In genomic region chr1:32013386-32014198, GRCh38 we compare ENCODE assay signal across 1 cellular context.
TF ChIP-seq lines count a peak whose summit lies in the region.

Gene KHDRBS1 (plus strand): TSS chr1:32013868. CDS start chr1:32013996, 128 bp downstream.

TF ChIP-seq in HepG2, 621 proteins besides CTCF, POLR2A, EP300 and RAD21 (continued from another document and continues in another):
- TF ChIP-seq SP4 (CRISPR knock-in tag; IDR thresholded peaks at IDR 0.05) (peak; percentile 65; the same call in 1 of the 2 replicates), PRPF4 (IDR thresholded peaks at IDR 0.05; ENCODE audit: low read depth, low read length, poor library complexity, severe bottlenecking) (no peak), ZC3H13 (CRISPR knock-in tag; IDR thresholded peaks at IDR 0.05) (peak; percentile 88; the same call in 1 of the 2 replicates), KDM4B (CRISPR knock-in tag; IDR thresholded peaks at IDR 0.05) (no peak; the same call in 1 of the 2 replicates), ZNF383 (CRISPR knock-in tag; IDR thresholded peaks at IDR 0.05; ENCODE audit: borderline replicate concordance) (no peak), IKZF1 (IDR thresholded peaks at IDR 0.05) (no peak), ESRRA (CRISPR knock-in tag; IDR thresholded peaks at IDR 0.05; ENCODE audit: low read depth) (peak; percentile 65; the same call in 1 of the 2 replicates), ZNF678 (CRISPR knock-in tag; IDR thresholded peaks at IDR 0.05) (peak; percentile 85; the same call in 1 of the 2 replicates), SP140L (CRISPR knock-in tag; IDR thresholded peaks at IDR 0.05; ENCODE audit: borderline replicate concordance) (no peak), PBX2 (CRISPR knock-in tag; IDR thresholded peaks at IDR 0.05) (no peak), ASH2L (IDR thresholded peaks at IDR 0.05; ENCODE audit: insufficient read length, low read depth, low read length) (peak; percentile 78), SAP130 (CRISPR knock-in tag; IDR thresholded peaks at IDR 0.05; ENCODE audit: low read depth) (peak; percentile 79), ZMAT5 (CRISPR knock-in tag; IDR thresholded peaks at IDR 0.05; ENCODE audit: borderline replicate concordance, low read depth) (no peak), ZMYM4 (CRISPR knock-in tag; IDR thresholded peaks at IDR 0.05) (peak; percentile 85), HOXA9 (CRISPR knock-in tag; IDR thresholded peaks at IDR 0.05; ENCODE audit: borderline replicate concordance) (peak; percentile 21; the same call in 1 of the 2 replicates), U2AF1 (optimal IDR thresholded peaks at IDR 0.05; ENCODE audit: low read depth, low read length) (no peak), JDP2 (CRISPR knock-in tag; IDR thresholded peaks at IDR 0.05; ENCODE audit: borderline replicate concordance) (no peak; the same call in 1 of the 2 replicates), CBX5 (CRISPR knock-in tag; IDR thresholded peaks at IDR 0.05; ENCODE audit: borderline replicate concordance) (no peak; the same call in 1 of the 2 replicates), GTF2F1 (IDR thresholded peaks at IDR 0.05; ENCODE audit: low read length) (no peak), SPEN (CRISPR knock-in tag; IDR thresholded peaks at IDR 0.05; ENCODE audit: low read depth) (peak; percentile 83), GATAD1 (CRISPR knock-in tag; IDR thresholded peaks at IDR 0.05) (peak; percentile 63; the same call in 1 of the 2 replicates), ZNF501 (CRISPR knock-in tag; IDR thresholded peaks at IDR 0.05) (peak; percentile 58), ZNF414 (CRISPR knock-in tag; IDR thresholded peaks at IDR 0.05) (peak; percentile 80), GFI1 (CRISPR knock-in tag; IDR thresholded peaks at IDR 0.05; ENCODE audit: borderline replicate concordance) (peak; percentile 47; the same call in 1 of the 2 replicates), POLR2AphosphoS5 (IDR thresholded peaks at IDR 0.05; ENCODE audit: low read depth, low read length) (peak; percentile 85), FOSL2 (CRISPR knock-in tag; IDR thresholded peaks at IDR 0.05) (no peak; the same call in 1 of the 2 replicates), ZFAT (CRISPR knock-in tag; conservative IDR thresholded peaks at IDR 0.05) (no peak), UBTF (CRISPR knock-in tag; IDR thresholded peaks at IDR 0.05) (peak; percentile 57), ZNF484 (CRISPR knock-in tag; IDR thresholded peaks at IDR 0.05; ENCODE audit: borderline replicate concordance, low read depth) (no peak), NR0B2 (CRISPR knock-in tag; IDR thresholded peaks at IDR 0.05) (peak; percentile 84; the same call in 1 of the 2 replicates), ZNF713 (CRISPR knock-in tag; IDR thresholded peaks at IDR 0.05) (no peak), HNF1A (IDR thresholded peaks at IDR 0.05; ENCODE audit: low read depth) (no peak), HNF1A (CRISPR knock-in tag; IDR thresholded peaks at IDR 0.05; ENCODE audit: borderline replicate concordance) (peak; percentile 66; the same call in 1 of the 2 replicates)
- TF ChIP-seq, protein P1, sequence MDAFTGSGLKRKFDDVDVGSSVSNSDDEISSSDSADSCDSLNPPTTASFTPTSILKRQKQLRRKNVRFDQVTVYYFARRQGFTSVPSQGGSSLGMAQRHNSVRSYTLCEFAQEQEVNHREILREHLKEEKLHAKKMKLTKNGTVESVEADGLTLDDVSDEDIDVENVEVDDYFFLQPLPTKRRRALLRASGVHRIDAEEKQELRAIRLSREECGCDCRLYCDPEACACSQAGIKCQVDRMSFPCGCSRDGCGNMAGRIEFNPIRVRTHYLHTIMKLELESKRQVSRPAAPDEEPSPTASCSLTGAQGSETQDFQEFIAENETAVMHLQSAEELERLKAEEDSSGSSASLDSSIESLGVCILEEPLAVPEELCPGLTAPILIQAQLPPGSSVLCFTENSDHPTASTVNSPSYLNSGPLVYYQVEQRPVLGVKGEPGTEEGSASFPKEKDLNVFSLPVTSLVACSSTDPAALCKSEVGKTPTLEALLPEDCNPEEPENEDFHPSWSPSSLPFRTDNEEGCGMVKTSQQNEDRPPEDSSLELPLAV (CRISPR knock-in tag; conservative IDR thresholded peaks at IDR 0.05; ENCODE audit: low read depth) = no peak
- TF ChIP-seq, protein P2, sequence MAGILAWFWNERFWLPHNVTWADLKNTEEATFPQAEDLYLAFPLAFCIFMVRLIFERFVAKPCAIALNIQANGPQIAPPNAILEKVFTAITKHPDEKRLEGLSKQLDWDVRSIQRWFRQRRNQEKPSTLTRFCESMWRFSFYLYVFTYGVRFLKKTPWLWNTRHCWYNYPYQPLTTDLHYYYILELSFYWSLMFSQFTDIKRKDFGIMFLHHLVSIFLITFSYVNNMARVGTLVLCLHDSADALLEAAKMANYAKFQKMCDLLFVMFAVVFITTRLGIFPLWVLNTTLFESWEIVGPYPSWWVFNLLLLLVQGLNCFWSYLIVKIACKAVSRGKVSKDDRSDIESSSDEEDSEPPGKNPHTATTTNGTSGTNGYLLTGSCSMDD (CRISPR knock-in tag; IDR thresholded peaks at IDR 0.05) = no peak
- TF ChIP-seq, protein P3, sequence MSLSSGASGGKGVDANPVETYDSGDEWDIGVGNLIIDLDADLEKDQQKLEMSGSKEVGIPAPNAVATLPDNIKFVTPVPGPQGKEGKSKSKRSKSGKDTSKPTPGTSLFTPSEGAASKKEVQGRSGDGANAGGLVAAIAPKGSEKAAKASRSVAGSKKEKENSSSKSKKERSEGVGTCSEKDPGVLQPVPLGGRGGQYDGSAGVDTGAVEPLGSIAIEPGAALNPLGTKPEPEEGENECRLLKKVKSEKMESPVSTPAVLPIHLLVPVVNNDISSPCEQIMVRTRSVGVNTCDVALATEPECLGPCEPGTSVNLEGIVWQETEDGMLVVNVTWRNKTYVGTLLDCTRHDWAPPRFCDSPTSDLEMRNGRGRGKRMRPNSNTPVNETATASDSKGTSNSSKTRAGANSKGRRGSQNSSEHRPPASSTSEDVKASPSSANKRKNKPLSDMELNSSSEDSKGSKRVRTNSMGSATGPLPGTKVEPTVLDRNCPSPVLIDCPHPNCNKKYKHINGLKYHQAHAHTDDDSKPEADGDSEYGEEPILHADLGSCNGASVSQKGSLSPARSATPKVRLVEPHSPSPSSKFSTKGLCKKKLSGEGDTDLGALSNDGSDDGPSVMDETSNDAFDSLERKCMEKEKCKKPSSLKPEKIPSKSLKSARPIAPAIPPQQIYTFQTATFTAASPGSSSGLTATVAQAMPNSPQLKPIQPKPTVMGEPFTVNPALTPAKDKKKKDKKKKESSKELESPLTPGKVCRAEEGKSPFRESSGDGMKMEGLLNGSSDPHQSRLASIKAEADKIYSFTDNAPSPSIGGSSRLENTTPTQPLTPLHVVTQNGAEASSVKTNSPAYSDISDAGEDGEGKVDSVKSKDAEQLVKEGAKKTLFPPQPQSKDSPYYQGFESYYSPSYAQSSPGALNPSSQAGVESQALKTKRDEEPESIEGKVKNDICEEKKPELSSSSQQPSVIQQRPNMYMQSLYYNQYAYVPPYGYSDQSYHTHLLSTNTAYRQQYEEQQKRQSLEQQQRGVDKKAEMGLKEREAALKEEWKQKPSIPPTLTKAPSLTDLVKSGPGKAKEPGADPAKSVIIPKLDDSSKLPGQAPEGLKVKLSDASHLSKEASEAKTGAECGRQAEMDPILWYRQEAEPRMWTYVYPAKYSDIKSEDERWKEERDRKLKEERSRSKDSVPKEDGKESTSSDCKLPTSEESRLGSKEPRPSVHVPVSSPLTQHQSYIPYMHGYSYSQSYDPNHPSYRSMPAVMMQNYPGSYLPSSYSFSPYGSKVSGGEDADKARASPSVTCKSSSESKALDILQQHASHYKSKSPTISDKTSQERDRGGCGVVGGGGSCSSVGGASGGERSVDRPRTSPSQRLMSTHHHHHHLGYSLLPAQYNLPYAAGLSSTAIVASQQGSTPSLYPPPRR (CRISPR knock-in tag; IDR thresholded peaks at IDR 0.05; ENCODE audit: borderline replicate concordance) = peak; percentile 55
- TF ChIP-seq, protein P4, sequence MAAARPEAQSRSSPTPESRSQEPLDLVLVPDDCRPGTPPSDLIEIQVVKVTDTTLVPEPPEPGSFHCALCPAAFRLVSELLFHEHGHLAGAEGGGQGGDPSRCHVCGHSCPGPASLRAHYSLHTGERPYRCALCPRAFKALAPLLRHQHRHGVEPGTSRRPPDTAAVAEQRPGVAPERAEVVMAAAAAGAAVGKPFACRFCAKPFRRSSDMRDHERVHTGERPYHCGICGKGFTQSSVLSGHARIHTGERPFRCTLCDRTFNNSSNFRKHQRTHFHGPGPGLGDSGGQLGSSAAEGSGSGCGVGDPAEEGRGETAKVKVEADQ (CRISPR knock-in tag; IDR thresholded peaks at IDR 0.05; ENCODE audit: borderline replicate concordance) = peak; percentile 77; the same call in 1 of the 2 replicates
- TF ChIP-seq, protein P5, sequence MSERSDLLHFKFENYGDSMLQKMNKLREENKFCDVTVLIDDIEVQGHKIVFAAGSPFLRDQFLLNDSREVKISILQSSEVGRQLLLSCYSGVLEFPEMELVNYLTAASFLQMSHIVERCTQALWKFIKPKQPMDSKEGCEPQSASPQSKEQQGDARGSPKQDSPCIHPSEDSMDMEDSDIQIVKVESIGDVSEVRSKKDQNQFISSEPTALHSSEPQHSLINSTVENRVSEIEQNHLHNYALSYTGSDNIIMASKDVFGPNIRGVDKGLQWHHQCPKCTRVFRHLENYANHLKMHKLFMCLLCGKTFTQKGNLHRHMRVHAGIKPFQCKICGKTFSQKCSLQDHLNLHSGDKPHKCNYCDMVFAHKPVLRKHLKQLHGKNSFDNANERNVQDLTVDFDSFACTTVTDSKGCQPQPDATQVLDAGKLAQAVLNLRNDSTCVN (CRISPR knock-in tag; IDR thresholded peaks at IDR 0.05; ENCODE audit: borderline replicate concordance) = no peak; the same call in 1 of the 2 replicates
